In genomic region chr15:64456634-64457108, GRCh38 we compare ENCODE assay signal across 12 cellular contexts. TPM values are rescaled to one million over a fixed set of nuclear protein-coding genes. Genes with fewer than 3 reads are reported as not detected.
DNase-seq lines count a peak whose midpoint lies in the region; ATAC-seq and TF ChIP-seq lines count a peak whose summit lies in the region.
"Had no signal": no experiment of that assay in that cellular context is flagged by ENCODE, and none has a peak within 500 bp of the region (broad histone marks: within the 10 kb centered on the region; RNA-seq: fewer than 3 reads in every experiment).

No MANE protein-coding gene starts in this region.

- peak overlapping the region in 4 of 5 donors; percentile 10 to 46 (median 26) for H3K27ac ChIP-seq in adrenal gland
- H3K27ac ChIP-seq in muscle layer of duodenum (ENCODE audit: low read length) = peak overlapping the region; percentile 34

- peak overlapping the region in 1 of 4 donors; percentile 68 for H3K4me3 Mint-ChIP-seq in IgD-negative memory B cell

- no peak for TF ChIP-seq POLR2A in adrenal gland (IDR thresholded peaks at IDR 0.05)

- H3K27me3 Mint-ChIP-seq in IgD-negative memory B cell = no peaks in the 10 kb centered on the region

- peaks cover 27 to 33% (median 32%) of the 10 kb centered on the region in 3 donors for H3K4me1 Mint-ChIP-seq in IgD-negative memory B cell

- intact Hi-C loops in adrenal gland (cut with DNase I) = no loop called here

- H3K9me3 ChIP-seq in adrenal gland (replicated peaks in 1 of 3) (no peaks in the 10 kb centered on the region), muscle layer of duodenum (ENCODE audit: control insufficient read depth in 1 of 2, low read length in 2 of 2) (no peaks in the 10 kb centered on the region)
- H3K9me3 ChIP-seq: ovary, upper lobe of left lung had no signal

- H3K27me3 ChIP-seq in adrenal gland = no peaks in the 10 kb centered on the region
- no peaks in the 10 kb centered on the region for H3K27me3 ChIP-seq in muscle layer of duodenum (ENCODE audit: low read depth, low read length)
- H3K27me3 ChIP-seq: ovary, upper lobe of left lung had no signal

- H3K36me3 ChIP-seq in adrenal gland (replicated peaks in 1 of 2) = no peaks in the 10 kb centered on the region
- H3K36me3 ChIP-seq in muscle layer of duodenum (ENCODE audit: control insufficient read depth in 1 of 2, insufficient read depth in 2 of 2, low read length in 2 of 2) = no peaks in the 10 kb centered on the region
- H3K36me3 ChIP-seq: ovary had no signal

- H3K4me3 ChIP-seq in AG09309 (ENCODE audit: control insufficient read depth, low read depth, low read length) = no peak overlapping the region
- H3K4me3 ChIP-seq in adrenal gland = no peak overlapping the region
- no peak overlapping the region for H3K4me3 ChIP-seq in muscle layer of duodenum (ENCODE audit: low read depth in 1 of 2, low read length in 2 of 2)
- H3K4me3 ChIP-seq: ovary, upper lobe of left lung had no signal

- 11 to 36% (median 21%) methylated on average over 1 of the region's 1 CpG for WGBS in adrenal gland, 4 donors

- DNase-seq in AG09309 (ENCODE audit: low read depth) (peak; percentile 24), adrenal gland (peak in 2 of 7 donors; percentile 24 to 33), HuH-7.5 (ENCODE audit: low spot score) (no peak), mucosa of gallbladder (ENCODE audit: low spot score) (no peak)
- no peak for DNase-seq in effector CD4-positive, alpha-beta T cell
- DNase-seq: activated CD4-positive, alpha-beta T cell treated with anti-CD3 and anti-CD28 coated beads for 1 hour; H7; ovary had no signal

- H3K27ac Mint-ChIP-seq in IgD-negative memory B cell = peak overlapping the region in 2 of 3 donors; percentile 19 to 89

- ATAC-seq in HG03280 (IDR thresholded peaks at IDR 0.05; ENCODE audit: unreplicated experiment) = no peak

- H3K4me1 ChIP-seq in adrenal gland (replicated peaks in 1 of 2) = peaks cover 2 to 36% of the 10 kb centered on the region in 2 donors
- peaks cover 5 to 51% of the 10 kb centered on the region in 2 donors for H3K4me1 ChIP-seq in muscle layer of duodenum (ENCODE audit: control insufficient read depth in 1 of 2, insufficient read depth in 2 of 2, low read length in 2 of 2)

- TF ChIP-seq CTCF in AG09309 (IDR thresholded peaks at IDR 0.05; ENCODE audit: control insufficient read depth, insufficient read depth, low read depth, low read length, missing control alignments) = no peak
- TF ChIP-seq CTCF in adrenal gland (IDR thresholded peaks at IDR 0.05) = no peak

- peaks cover 2% of the 10 kb centered on the region for H3K36me3 Mint-ChIP-seq in IgD-negative memory B cell

- no peaks in the 10 kb centered on the region for H3K9me3 Mint-ChIP-seq in IgD-negative memory B cell

RNA-seq across cellular contexts. Expression of gene ZNF609, which starts 3.7 kb away (rescaled TPM):
- 10.2 TPM for polyA plus RNA-seq in IgD-negative memory B cell
- 10 to 100 TPM; 19.3 to 35.5 (median 26.9) TPM for total RNA-seq in adrenal gland
- polyA plus RNA-seq in adrenal gland = 10 to 100 TPM in 2 of 3 donors, 1 to 10 TPM in 1; 4.4 to 18.4 (median 14.1) TPM
- total RNA-seq in mucosa of gallbladder = 36.3 TPM
